8 cellular contexts compared by ENCODE assay signal in the genomic region with DNA sequence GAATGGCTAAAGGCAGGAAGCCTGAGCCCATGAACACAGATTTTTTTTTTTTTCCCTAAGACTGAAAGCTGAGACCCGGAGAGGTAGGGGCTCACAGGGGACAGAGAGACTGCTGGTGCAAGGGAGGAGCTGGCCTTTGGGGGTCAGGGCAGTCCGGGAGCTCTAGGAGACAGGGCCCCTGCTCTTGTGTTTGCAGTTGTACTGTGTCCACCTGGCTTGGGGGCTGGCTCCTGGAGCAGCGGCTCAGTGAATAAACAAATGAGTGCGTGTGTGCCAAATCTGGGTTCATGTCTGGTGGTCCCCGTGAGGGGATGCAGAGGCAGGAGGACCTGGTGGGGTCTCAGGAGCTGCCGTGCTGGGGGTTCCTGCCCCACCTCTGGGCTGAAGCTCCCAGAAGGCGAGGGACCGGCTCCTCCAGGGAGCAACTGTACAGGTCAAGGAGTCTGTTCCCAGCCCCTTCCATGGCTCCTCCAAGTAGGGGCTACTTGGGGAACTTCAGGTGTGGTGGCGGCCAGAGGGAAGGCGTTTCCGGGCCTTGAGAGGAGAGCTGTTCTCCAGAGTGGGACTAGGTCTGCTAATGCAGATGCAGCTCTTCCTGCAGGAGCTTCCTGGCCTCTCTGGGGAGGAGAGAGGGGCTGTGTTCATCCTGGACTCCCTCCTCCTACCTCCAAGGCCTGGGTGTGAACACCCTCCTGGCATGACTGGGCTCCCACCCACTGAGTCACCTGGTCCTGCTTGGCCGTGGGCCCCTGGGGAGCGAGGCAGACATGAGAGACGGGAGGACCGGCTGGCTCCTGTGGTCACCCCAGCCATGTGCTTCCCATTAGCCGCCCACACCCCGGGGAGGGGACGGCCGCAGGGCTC. TPM values are rescaled to one million over a fixed set of nuclear protein-coding genes. Genes with fewer than 3 reads are reported as not detected.
DNase-seq lines count a peak whose midpoint lies in the region; ATAC-seq, FAIRE-seq and TF ChIP-seq lines count a peak whose summit lies in the region.

No MANE protein-coding gene starts in this region.

- ATAC-seq in Right ventricle myocardium inferior, result peak; percentile 77

- intact Hi-C loops in Right ventricle myocardium inferior (cut with DNase I), result loop anchor here (2.0 kb wide), 3 partner anchors 47 to 95 kb away; no protein-coding TSS in a partner anchor
- intact Hi-C loops in posterior vena cava (cut with DNase I), result loop anchor here in 1 of 2 donors (1.0 to 10.0 kb wide), 2 partner anchors 113 to 461 kb away; no protein-coding TSS in a partner anchor

- in situ Hi-C loops in SK-MEL-5 (cut with HindIII; ENCODE audit: low pct_unique_long_range_greater_than_20kb, low sequenced_read_pairs), result no loop called here

- no peak for TF ChIP-seq CTCF in D721Med (IDR thresholded peaks at IDR 0.05; ENCODE audit: insufficient read depth, missing control alignments)

- DNase-seq in ELF-1 (ENCODE audit: low read depth, low spot score) (peak; percentile 86), SK-MEL-5 (ENCODE audit: low read depth, low spot score) (peak; percentile 85), Right ventricle myocardium inferior (ENCODE audit: missing footprints) (no peak), posterior vena cava (ENCODE audit: low spot score) (peak; percentile 95), D721Med (ENCODE audit: insufficient read length, low spot score) (no peak), NCI-H345 treated with DMSO at 0.1 percent for 48 hours (lab: John Stamatoyannopoulos, UW; ENCODE audit: unreplicated experiment) (no peak), SIG-M5 (lab: John Stamatoyannopoulos, UW) (no peak), SIG-M5 treated with dmso at 0.1 percent for 504 hours (lab: John Stamatoyannopoulos, UW; ENCODE audit: unreplicated experiment) (no peak)

- no peak for FAIRE-seq in D721Med (lab: Jason Lieb, UNC)

RNA-seq across cellular contexts. Expression of gene FBXO7, which starts 57.6 kb away (rescaled TPM):
- 387 and 400 TPM in 2 replicates for total RNA-seq in SK-MEL-5 (2014; rRNA removed; shearing (Covaris generic))
- polyA plus RNA-seq in SK-MEL-5 (2015; cell fraction: cytosol; rRNA removed), result 260 and 275 TPM in 2 replicates
- 148 and 174 TPM in 2 replicates for polyA plus RNA-seq in SK-MEL-5 (2015; cell fraction: nucleus; rRNA removed)
- total RNA-seq in Right ventricle myocardium inferior (35.8 TPM), posterior vena cava (10 to 100 TPM; 69.3 to 70.3 TPM)

Comparison
In these comparisons a context has a peak if more than half of its experiments do, and no peak if none do; other contexts are left out.
1. DNase-seq: peak in ELF-1 (single experiment), SK-MEL-5 (single experiment) and posterior vena cava (single experiment); none in Right ventricle myocardium inferior (single experiment), D721Med (single experiment), NCI-H345 treated with DMSO at 0.1 percent for 48 hours (single experiment), SIG-M5 (single experiment) and SIG-M5 treated with dmso at 0.1 percent for 504 hours (single experiment).